Comparison of ENCODE assay signal across 1 cellular context in the genomic region with DNA sequence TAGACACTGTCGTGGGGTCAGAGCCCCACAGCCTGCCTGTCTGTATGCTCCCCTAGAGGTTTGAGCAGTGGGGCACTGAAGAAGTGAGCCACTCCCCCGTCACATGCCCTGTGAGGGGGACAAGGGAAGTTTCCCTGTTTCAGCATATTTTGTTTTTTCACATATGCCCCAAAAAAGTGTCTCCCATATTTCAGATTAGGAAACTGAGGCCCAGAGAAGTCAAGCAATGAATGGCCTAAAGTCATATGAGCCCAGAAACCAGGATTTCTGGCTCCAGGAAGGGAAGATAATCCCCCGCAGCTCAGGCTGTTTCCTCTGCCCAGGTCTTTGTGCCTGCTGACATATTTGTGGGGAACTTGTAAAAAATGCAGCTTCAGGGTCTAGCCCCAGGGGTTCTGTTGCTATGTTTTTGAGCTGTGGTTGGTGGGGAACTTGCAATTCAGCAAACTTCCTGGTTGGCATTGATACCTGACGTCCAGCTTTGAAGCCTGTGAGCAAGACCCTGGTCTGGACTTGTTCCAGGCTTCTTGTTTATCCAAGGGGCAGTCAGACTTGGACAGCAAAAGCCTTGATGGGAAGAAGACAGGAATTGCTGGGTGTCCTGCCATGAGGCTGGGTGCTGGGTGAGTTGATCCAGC.
TF ChIP-seq lines count a peak whose summit lies in the region.

No MANE protein-coding gene starts in this region.

TF ChIP-seq in WTC11, 78 proteins besides CTCF, POLR2A, EP300 and RAD21 (continued from another document):
- TF ChIP-seq, protein P1, sequence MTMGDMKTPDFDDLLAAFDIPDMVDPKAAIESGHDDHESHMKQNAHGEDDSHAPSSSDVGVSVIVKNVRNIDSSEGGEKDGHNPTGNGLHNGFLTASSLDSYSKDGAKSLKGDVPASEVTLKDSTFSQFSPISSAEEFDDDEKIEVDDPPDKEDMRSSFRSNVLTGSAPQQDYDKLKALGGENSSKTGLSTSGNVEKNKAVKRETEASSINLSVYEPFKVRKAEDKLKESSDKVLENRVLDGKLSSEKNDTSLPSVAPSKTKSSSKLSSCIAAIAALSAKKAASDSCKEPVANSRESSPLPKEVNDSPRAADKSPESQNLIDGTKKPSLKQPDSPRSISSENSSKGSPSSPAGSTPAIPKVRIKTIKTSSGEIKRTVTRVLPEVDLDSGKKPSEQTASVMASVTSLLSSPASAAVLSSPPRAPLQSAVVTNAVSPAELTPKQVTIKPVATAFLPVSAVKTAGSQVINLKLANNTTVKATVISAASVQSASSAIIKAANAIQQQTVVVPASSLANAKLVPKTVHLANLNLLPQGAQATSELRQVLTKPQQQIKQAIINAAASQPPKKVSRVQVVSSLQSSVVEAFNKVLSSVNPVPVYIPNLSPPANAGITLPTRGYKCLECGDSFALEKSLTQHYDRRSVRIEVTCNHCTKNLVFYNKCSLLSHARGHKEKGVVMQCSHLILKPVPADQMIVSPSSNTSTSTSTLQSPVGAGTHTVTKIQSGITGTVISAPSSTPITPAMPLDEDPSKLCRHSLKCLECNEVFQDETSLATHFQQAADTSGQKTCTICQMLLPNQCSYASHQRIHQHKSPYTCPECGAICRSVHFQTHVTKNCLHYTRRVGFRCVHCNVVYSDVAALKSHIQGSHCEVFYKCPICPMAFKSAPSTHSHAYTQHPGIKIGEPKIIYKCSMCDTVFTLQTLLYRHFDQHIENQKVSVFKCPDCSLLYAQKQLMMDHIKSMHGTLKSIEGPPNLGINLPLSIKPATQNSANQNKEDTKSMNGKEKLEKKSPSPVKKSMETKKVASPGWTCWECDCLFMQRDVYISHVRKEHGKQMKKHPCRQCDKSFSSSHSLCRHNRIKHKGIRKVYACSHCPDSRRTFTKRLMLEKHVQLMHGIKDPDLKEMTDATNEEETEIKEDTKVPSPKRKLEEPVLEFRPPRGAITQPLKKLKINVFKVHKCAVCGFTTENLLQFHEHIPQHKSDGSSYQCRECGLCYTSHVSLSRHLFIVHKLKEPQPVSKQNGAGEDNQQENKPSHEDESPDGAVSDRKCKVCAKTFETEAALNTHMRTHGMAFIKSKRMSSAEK (CRISPR knock-in tag; IDR thresholded peaks at IDR 0.05; ENCODE audit: borderline replicate concordance) = no peak
- TF ChIP-seq ZNF416 (CRISPR knock-in tag; IDR thresholded peaks at IDR 0.05) = no peak
- TF ChIP-seq, protein P2, sequence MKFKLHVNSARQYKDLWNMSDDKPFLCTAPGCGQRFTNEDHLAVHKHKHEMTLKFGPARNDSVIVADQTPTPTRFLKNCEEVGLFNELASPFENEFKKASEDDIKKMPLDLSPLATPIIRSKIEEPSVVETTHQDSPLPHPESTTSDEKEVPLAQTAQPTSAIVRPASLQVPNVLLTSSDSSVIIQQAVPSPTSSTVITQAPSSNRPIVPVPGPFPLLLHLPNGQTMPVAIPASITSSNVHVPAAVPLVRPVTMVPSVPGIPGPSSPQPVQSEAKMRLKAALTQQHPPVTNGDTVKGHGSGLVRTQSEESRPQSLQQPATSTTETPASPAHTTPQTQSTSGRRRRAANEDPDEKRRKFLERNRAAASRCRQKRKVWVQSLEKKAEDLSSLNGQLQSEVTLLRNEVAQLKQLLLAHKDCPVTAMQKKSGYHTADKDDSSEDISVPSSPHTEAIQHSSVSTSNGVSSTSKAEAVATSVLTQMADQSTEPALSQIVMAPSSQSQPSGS (CRISPR knock-in tag; IDR thresholded peaks at IDR 0.05; ENCODE audit: borderline replicate concordance, low read depth) = no peak
